1 cellular context compared by ENCODE assay signal in the genomic region with DNA sequence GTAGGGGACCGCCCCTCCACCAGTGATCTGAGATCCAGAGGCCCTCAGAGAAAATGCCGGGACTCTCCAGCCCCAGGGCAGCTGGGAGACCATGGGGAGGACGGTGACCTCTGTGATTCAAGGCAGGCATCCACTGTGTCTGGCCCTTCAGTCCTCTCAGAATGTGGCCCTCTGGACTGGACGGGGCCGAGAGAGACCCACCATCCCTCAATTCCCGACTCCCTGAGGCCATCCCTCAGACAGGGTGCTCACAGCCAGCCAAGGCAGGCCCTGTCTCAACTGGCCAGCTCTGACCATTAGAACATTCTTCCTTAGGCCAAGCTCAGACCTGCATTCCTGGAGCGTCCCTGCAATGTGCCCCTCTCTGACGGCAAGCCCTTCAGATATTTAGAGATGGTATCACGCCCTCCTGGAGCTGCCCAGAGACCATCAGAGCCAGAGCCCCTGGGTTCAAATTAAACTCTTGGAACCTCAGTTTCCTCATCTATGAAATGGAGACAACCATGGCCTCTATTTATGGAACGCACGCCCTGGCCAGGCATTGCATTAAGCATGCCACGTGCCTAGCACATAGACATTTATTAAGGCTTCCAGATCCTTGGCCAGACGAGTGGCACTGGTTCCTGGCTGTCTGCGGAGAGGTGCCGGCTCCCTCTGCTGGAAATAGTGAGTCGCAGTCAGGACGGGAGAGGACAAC.
TF ChIP-seq lines count a peak whose summit lies in the region.

No MANE protein-coding gene starts in this region.

TF ChIP-seq in K562, 482 proteins besides CTCF, POLR2A, EP300 and RAD21 (continued from another document and continues in another):
- TF ChIP-seq, protein P1, sequence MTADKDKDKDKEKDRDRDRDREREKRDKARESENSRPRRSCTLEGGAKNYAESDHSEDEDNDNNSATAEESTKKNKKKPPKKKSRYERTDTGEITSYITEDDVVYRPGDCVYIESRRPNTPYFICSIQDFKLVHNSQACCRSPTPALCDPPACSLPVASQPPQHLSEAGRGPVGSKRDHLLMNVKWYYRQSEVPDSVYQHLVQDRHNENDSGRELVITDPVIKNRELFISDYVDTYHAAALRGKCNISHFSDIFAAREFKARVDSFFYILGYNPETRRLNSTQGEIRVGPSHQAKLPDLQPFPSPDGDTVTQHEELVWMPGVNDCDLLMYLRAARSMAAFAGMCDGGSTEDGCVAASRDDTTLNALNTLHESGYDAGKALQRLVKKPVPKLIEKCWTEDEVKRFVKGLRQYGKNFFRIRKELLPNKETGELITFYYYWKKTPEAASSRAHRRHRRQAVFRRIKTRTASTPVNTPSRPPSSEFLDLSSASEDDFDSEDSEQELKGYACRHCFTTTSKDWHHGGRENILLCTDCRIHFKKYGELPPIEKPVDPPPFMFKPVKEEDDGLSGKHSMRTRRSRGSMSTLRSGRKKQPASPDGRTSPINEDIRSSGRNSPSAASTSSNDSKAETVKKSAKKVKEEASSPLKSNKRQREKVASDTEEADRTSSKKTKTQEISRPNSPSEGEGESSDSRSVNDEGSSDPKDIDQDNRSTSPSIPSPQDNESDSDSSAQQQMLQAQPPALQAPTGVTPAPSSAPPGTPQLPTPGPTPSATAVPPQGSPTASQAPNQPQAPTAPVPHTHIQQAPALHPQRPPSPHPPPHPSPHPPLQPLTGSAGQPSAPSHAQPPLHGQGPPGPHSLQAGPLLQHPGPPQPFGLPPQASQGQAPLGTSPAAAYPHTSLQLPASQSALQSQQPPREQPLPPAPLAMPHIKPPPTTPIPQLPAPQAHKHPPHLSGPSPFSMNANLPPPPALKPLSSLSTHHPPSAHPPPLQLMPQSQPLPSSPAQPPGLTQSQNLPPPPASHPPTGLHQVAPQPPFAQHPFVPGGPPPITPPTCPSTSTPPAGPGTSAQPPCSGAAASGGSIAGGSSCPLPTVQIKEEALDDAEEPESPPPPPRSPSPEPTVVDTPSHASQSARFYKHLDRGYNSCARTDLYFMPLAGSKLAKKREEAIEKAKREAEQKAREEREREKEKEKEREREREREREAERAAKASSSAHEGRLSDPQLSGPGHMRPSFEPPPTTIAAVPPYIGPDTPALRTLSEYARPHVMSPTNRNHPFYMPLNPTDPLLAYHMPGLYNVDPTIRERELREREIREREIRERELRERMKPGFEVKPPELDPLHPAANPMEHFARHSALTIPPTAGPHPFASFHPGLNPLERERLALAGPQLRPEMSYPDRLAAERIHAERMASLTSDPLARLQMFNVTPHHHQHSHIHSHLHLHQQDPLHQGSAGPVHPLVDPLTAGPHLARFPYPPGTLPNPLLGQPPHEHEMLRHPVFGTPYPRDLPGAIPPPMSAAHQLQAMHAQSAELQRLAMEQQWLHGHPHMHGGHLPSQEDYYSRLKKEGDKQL (CRISPR knock-in tag; IDR thresholded peaks at IDR 0.05; ENCODE audit: borderline replicate concordance) = no peak
- TF ChIP-seq RCOR1 (IDR thresholded peaks at IDR 0.05; ENCODE audit: borderline replicate concordance in 1 of 2, low read depth in 2 of 2, low read length in 2 of 2) (peak in 1 of 2 experiments; percentile 68; a peak in 2 of 4 replicates), ZNF57 (CRISPR knock-in tag; IDR thresholded peaks at IDR 0.05) (no peak), HOXB6 (CRISPR knock-in tag; IDR thresholded peaks at IDR 0.05; ENCODE audit: borderline replicate concordance) (no peak), HDGF (IDR thresholded peaks at IDR 0.05) (peak; percentile 75; the same call in 1 of the 2 replicates), ZNF347 (CRISPR knock-in tag; IDR thresholded peaks at IDR 0.05; ENCODE audit: low read depth) (no peak), NBN (IDR thresholded peaks at IDR 0.05; ENCODE audit: low read depth) (0 out of 2 replicates have a peak, but pooled peaks have one; percentile 39), RFX1 (IDR thresholded peaks at IDR 0.05) (no peak), KLF10 (CRISPR knock-in tag; IDR thresholded peaks at IDR 0.05) (no peak), ZFPM2 (CRISPR knock-in tag; IDR thresholded peaks at IDR 0.05) (no peak), KDM2B (CRISPR knock-in tag; IDR thresholded peaks at IDR 0.05) (no peak), HNRNPLL (IDR thresholded peaks at IDR 0.05; ENCODE audit: low read depth, low read length, poor library complexity, severe bottlenecking) (no peak), ZNF695 (CRISPR knock-in tag; IDR thresholded peaks at IDR 0.05) (no peak), CBX3 (IDR thresholded peaks at IDR 0.05; ENCODE audit: borderline replicate concordance in 1 of 2, low read length in 2 of 2) (peak in 1 of 2 experiments; percentile 70; a peak in 1 of 3 replicates), ZC3H4 (CRISPR knock-in tag; IDR thresholded peaks at IDR 0.05; ENCODE audit: borderline replicate concordance) (no peak), RBM39 (optimal IDR thresholded peaks at IDR 0.05; ENCODE audit: low read depth, low read length) (no peak), ZNF133 (CRISPR knock-in tag; IDR thresholded peaks at IDR 0.05) (0 out of 2 replicates have a peak, but pooled peaks have one; percentile 19), COPS2 (conservative IDR thresholded peaks at IDR 0.05) (no peak), MECOM (CRISPR knock-in tag; IDR thresholded peaks at IDR 0.05) (no peak), ADNP (tag; IDR thresholded peaks at IDR 0.05) (no peak), MAFK (IDR thresholded peaks at IDR 0.05; ENCODE audit: low read length) (no peak), ZFP36 (IDR thresholded peaks at IDR 0.05; ENCODE audit: low read depth, low read length, partially characterized antibody) (peak; percentile 9), CHCHD3 (CRISPR knock-in tag; IDR thresholded peaks at IDR 0.05) (no peak), ARNT (IDR thresholded peaks at IDR 0.05) (no peak), STAT5B (CRISPR knock-in tag; IDR thresholded peaks at IDR 0.05) (no peak), CREB1 (IDR thresholded peaks at IDR 0.05) (no peak), CREB1 (CRISPR knock-in tag; IDR thresholded peaks at IDR 0.05) (peak; percentile 64; the same call in 1 of the 2 replicates), GTF2A2 (tag; IDR thresholded peaks at IDR 0.05) (no peak), YY1 (IDR thresholded peaks at IDR 0.05; ENCODE audit: borderline replicate concordance in 1 of 3, control insufficient read depth in 1 of 3, extremely low read depth in 1 of 3, insufficient read depth in 3 of 3, insufficient read length in 1 of 3, insufficient replicate concordance in 2 of 3, low read depth in 1 of 3, low read length in 2 of 3) (peak in 1 of 3 experiments; percentile 54), GATAD2B (IDR thresholded peaks at IDR 0.05; ENCODE audit: borderline replicate concordance) (no peak), LCOR (CRISPR knock-in tag; IDR thresholded peaks at IDR 0.05) (peak; percentile 57; the same call in 1 of the 2 replicates), FOXA1 (IDR thresholded peaks at IDR 0.05; ENCODE audit: borderline replicate concordance) (no peak), FOXJ2 (tag; IDR thresholded peaks at IDR 0.05) (no peak), NCOA6 (IDR thresholded peaks at IDR 0.05) (no peak), RBM17 (IDR thresholded peaks at IDR 0.05; ENCODE audit: borderline replicate concordance, low read depth, low read length) (no peak)
- TF ChIP-seq, protein P2, sequence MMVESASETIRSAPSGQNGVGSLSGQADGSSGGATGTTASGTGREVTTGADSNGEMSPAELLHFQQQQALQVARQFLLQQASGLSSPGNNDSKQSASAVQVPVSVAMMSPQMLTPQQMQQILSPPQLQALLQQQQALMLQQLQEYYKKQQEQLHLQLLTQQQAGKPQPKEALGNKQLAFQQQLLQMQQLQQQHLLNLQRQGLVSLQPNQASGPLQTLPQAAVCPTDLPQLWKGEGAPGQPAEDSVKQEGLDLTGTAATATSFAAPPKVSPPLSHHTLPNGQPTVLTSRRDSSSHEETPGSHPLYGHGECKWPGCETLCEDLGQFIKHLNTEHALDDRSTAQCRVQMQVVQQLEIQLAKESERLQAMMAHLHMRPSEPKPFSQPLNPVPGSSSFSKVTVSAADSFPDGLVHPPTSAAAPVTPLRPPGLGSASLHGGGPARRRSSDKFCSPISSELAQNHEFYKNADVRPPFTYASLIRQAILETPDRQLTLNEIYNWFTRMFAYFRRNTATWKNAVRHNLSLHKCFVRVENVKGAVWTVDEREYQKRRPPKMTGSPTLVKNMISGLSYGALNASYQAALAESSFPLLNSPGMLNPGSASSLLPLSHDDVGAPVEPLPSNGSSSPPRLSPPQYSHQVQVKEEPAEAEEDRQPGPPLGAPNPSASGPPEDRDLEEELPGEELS (CRISPR knock-in tag; IDR thresholded peaks at IDR 0.05; ENCODE audit: borderline replicate concordance) = peak; percentile 23; the same call in 1 of the 2 replicates
- TF ChIP-seq, protein P3, sequence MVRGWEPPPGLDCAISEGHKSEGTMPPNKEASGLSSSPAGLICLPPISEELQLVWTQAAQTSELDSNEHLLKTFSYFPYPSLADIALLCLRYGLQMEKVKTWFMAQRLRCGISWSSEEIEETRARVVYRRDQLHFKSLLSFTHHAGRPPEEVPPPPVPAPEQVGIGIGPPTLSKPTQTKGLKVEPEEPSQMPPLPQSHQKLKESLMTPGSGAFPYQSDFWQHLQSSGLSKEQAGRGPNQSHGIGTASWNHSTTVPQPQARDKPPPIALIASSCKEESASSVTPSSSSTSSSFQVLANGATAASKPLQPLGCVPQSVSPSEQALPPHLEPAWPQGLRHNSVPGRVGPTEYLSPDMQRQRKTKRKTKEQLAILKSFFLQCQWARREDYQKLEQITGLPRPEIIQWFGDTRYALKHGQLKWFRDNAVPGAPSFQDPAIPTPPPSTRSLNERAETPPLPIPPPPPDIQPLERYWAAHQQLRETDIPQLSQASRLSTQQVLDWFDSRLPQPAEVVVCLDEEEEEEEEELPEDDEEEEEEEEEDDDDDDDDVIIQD (CRISPR knock-in tag; IDR thresholded peaks at IDR 0.05) = no peak
- TF ChIP-seq, protein P4, sequence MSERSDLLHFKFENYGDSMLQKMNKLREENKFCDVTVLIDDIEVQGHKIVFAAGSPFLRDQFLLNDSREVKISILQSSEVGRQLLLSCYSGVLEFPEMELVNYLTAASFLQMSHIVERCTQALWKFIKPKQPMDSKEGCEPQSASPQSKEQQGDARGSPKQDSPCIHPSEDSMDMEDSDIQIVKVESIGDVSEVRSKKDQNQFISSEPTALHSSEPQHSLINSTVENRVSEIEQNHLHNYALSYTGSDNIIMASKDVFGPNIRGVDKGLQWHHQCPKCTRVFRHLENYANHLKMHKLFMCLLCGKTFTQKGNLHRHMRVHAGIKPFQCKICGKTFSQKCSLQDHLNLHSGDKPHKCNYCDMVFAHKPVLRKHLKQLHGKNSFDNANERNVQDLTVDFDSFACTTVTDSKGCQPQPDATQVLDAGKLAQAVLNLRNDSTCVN (CRISPR knock-in tag; IDR thresholded peaks at IDR 0.05) = no peak
- TF ChIP-seq, protein P5, sequence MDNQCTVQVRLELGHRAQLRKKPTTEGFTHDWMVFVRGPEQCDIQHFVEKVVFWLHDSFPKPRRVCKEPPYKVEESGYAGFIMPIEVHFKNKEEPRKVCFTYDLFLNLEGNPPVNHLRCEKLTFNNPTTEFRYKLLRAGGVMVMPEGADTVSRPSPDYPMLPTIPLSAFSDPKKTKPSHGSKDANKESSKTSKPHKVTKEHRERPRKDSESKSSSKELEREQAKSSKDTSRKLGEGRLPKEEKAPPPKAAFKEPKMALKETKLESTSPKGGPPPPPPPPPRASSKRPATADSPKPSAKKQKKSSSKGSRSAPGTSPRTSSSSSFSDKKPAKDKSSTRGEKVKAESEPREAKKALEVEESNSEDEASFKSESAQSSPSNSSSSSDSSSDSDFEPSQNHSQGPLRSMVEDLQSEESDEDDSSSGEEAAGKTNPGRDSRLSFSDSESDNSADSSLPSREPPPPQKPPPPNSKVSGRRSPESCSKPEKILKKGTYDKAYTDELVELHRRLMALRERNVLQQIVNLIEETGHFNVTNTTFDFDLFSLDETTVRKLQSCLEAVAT (IDR thresholded peaks at IDR 0.05) = 0 out of 4 replicates have a peak, but pooled peaks of 1 of the 2 experiments have one; percentile 26
- TF ChIP-seq, protein P6, sequence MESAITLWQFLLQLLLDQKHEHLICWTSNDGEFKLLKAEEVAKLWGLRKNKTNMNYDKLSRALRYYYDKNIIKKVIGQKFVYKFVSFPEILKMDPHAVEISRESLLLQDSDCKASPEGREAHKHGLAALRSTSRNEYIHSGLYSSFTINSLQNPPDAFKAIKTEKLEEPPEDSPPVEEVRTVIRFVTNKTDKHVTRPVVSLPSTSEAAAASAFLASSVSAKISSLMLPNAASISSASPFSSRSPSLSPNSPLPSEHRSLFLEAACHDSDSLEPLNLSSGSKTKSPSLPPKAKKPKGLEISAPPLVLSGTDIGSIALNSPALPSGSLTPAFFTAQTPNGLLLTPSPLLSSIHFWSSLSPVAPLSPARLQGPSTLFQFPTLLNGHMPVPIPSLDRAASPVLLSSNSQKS (CRISPR knock-in tag; IDR thresholded peaks at IDR 0.05) = no peak
- TF ChIP-seq, protein P7, sequence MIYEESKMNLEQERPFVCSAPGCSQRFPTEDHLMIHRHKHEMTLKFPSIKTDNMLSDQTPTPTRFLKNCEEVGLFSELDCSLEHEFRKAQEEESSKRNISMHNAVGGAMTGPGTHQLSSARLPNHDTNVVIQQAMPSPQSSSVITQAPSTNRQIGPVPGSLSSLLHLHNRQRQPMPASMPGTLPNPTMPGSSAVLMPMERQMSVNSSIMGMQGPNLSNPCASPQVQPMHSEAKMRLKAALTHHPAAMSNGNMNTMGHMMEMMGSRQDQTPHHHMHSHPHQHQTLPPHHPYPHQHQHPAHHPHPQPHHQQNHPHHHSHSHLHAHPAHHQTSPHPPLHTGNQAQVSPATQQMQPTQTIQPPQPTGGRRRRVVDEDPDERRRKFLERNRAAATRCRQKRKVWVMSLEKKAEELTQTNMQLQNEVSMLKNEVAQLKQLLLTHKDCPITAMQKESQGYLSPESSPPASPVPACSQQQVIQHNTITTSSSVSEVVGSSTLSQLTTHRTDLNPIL (CRISPR knock-in tag; IDR thresholded peaks at IDR 0.05) = no peak
- TF ChIP-seq, protein P8, sequence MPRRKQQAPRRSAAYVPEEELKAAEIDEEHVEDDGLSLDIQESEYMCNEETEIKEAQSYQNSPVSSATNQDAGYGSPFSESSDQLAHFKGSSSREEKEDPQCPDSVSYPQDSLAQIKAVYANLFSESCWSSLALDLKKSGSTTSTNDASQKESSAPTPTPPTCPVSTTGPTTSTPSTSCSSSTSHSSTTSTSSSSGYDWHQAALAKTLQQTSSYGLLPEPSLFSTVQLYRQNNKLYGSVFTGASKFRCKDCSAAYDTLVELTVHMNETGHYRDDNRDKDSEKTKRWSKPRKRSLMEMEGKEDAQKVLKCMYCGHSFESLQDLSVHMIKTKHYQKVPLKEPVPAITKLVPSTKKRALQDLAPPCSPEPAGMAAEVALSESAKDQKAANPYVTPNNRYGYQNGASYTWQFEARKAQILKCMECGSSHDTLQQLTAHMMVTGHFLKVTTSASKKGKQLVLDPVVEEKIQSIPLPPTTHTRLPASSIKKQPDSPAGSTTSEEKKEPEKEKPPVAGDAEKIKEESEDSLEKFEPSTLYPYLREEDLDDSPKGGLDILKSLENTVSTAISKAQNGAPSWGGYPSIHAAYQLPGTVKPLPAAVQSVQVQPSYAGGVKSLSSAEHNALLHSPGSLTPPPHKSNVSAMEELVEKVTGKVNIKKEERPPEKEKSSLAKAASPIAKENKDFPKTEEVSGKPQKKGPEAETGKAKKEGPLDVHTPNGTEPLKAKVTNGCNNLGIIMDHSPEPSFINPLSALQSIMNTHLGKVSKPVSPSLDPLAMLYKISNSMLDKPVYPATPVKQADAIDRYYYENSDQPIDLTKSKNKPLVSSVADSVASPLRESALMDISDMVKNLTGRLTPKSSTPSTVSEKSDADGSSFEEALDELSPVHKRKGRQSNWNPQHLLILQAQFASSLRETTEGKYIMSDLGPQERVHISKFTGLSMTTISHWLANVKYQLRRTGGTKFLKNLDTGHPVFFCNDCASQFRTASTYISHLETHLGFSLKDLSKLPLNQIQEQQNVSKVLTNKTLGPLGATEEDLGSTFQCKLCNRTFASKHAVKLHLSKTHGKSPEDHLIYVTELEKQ (CRISPR knock-in tag; IDR thresholded peaks at IDR 0.05) = no peak
